ENCODE assay signal across 1 cellular context in genomic region chr1:230066466-230067404, GRCh38.
TF ChIP-seq lines count a peak whose summit lies in the region.

Gene GALNT2, plus strand, starts transcription at chr1:230067238. Its CDS starts 43 bp downstream, at chr1:230067281.

TF ChIP-seq in K562, 482 proteins besides CTCF, POLR2A, EP300 and RAD21 (continued from another document and continues in another):
- TF ChIP-seq SFPQ (IDR thresholded peaks at IDR 0.05; ENCODE audit: low read depth, low read length): no peak
- TF ChIP-seq RAD51 (IDR thresholded peaks at IDR 0.05; ENCODE audit: borderline replicate concordance, low read depth): peak; percentile 21; the same call in 1 of the 2 replicates
- no peak for TF ChIP-seq CTCFL (IDR thresholded peaks at IDR 0.05; ENCODE audit: borderline replicate concordance, insufficient read depth, low read depth, low read length, poor library complexity, severe bottlenecking)
- TF ChIP-seq HNRNPUL1 (IDR thresholded peaks at IDR 0.05; ENCODE audit: low read length): no peak
- TF ChIP-seq E2F1 (CRISPR knock-in tag; IDR thresholded peaks at IDR 0.05): no peak
- no peak for TF ChIP-seq ZNF143 (CRISPR knock-in tag; IDR thresholded peaks at IDR 0.05)
- TF ChIP-seq ZFP1 (CRISPR knock-in tag; IDR thresholded peaks at IDR 0.05): no peak
- no peak for TF ChIP-seq HBP1 (CRISPR knock-in tag; IDR thresholded peaks at IDR 0.05)
- TF ChIP-seq ILK (tag; IDR thresholded peaks at IDR 0.05; ENCODE audit: borderline replicate concordance, low read depth): no peak
- peak; percentile 22 for TF ChIP-seq PHF20 (IDR thresholded peaks at IDR 0.05; ENCODE audit: partially characterized antibody)
- TF ChIP-seq TSC22D4 (tag; IDR thresholded peaks at IDR 0.05): no peak
- TF ChIP-seq E2F8 (IDR thresholded peaks at IDR 0.05; ENCODE audit: low read depth, partially characterized antibody): no peak
- no peak for TF ChIP-seq ZZZ3 (IDR thresholded peaks at IDR 0.05)
- TF ChIP-seq MTA1 (IDR thresholded peaks at IDR 0.05; ENCODE audit: borderline replicate concordance): no peak
- no peak for TF ChIP-seq IRF1 (CRISPR knock-in tag; IDR thresholded peaks at IDR 0.05; ENCODE audit: borderline replicate concordance)
- no peak for TF ChIP-seq LARP7 (IDR thresholded peaks at IDR 0.05)
- no peak for TF ChIP-seq NCOA2 (IDR thresholded peaks at IDR 0.05; ENCODE audit: partially characterized antibody in 2 of 2)
- TF ChIP-seq NKRF (IDR thresholded peaks at IDR 0.05; ENCODE audit: borderline replicate concordance): peak; percentile 87
- no peak for TF ChIP-seq NR4A1 (CRISPR knock-in tag; IDR thresholded peaks at IDR 0.05)
- TF ChIP-seq NR4A1 (tag; IDR thresholded peaks at IDR 0.05): no peak
- no peak for TF ChIP-seq ZNF3 (CRISPR knock-in tag; IDR thresholded peaks at IDR 0.05)
- TF ChIP-seq ARID4B (CRISPR knock-in tag; IDR thresholded peaks at IDR 0.05): peak; percentile 81
- TF ChIP-seq HCFC1 (IDR thresholded peaks at IDR 0.05; ENCODE audit: low read depth, low read length): peak; percentile 54
- TF ChIP-seq BDP1 (IDR thresholded peaks at IDR 0.05; ENCODE audit: insufficient read depth, insufficient read length): no peak
- no peak for TF ChIP-seq MYBL2 (IDR thresholded peaks at IDR 0.05; ENCODE audit: low read depth)
- no peak for TF ChIP-seq MYBL2 (CRISPR knock-in tag; IDR thresholded peaks at IDR 0.05; ENCODE audit: borderline replicate concordance)
- TF ChIP-seq CXXC5 (CRISPR knock-in tag; IDR thresholded peaks at IDR 0.05): peak; percentile 98
- TF ChIP-seq MEF2A (IDR thresholded peaks at IDR 0.05; ENCODE audit: control insufficient read depth, low read depth, low read length): no peak; the same call in 1 of the 2 replicates
- TF ChIP-seq ZBTB9 (CRISPR knock-in tag; IDR thresholded peaks at IDR 0.05): peak; percentile 56; the same call in 1 of the 2 replicates
- TF ChIP-seq CBX5 (IDR thresholded peaks at IDR 0.05; ENCODE audit: borderline replicate concordance, low read depth): 0 out of 2 replicates have a peak, but pooled peaks have one; percentile 31
- no peak for TF ChIP-seq BRCA1 (IDR thresholded peaks at IDR 0.05)
- TF ChIP-seq BRCA1 (CRISPR knock-in tag; IDR thresholded peaks at IDR 0.05): no peak
- peak; percentile 91 for TF ChIP-seq NR2C2 (CRISPR knock-in tag; IDR thresholded peaks at IDR 0.05)
- peak; percentile 99 for TF ChIP-seq NR2C2 (tag; IDR thresholded peaks at IDR 0.05)
- peak; percentile 61; the same call in 1 of the 2 replicates for TF ChIP-seq PHF8 (IDR thresholded peaks at IDR 0.05; ENCODE audit: borderline replicate concordance, low read length)
- TF ChIP-seq DLX4 (CRISPR knock-in tag; IDR thresholded peaks at IDR 0.05): no peak
- TF ChIP-seq KAT2B (IDR thresholded peaks at IDR 0.05; ENCODE audit: low read depth, low read length): no peak
- no peak for TF ChIP-seq ZBED1 (IDR thresholded peaks at IDR 0.05)
- TF ChIP-seq TCF7L2 (IDR thresholded peaks at IDR 0.05; ENCODE audit: low read depth, low read length): no peak
- no peak for TF ChIP-seq NUFIP1 (IDR thresholded peaks at IDR 0.05; ENCODE audit: partially characterized antibody)
- TF ChIP-seq ZBTB7A (IDR thresholded peaks at IDR 0.05; ENCODE audit: borderline replicate concordance, control insufficient read depth, low read depth, low read length): peak; percentile 38; the same call in 1 of the 2 replicates
